Comparison of ENCODE assay signal across 17 cellular contexts in the genomic region with DNA sequence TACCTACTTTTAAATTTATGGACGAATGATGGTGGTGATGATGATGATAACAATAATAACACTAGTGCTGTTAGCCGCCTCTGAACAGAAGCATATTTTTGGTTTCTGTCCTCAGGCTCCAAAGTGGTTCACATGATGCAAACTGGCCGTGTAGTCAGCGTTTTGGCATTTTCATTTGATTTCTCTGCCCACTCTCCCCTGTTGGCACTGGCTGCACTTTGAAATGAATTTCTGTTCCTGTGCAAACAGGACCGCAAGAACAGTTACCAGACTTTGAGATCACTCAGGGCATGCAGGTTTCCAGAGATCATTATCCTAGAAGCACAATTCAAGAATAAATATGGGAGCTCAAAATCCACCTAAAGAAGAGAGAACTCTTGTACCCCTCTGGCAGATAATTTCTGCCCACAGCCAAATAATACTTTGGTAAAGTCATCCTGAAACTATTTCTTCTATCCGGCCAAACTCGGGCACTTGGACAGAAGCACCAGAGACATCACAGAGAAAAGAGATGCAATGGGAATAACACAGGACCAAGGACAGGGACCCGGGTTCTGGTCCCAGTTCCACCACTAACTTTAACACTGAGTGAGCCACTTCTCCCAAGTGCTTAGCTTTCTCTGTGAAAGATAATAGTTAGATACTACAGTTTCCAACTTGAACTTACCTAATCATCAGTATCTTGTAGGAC.
DNase-seq lines count a peak whose midpoint lies in the region; ATAC-seq, FAIRE-seq and TF ChIP-seq lines count a peak whose summit lies in the region.
"Had no signal": no experiment of that assay in that cellular context is flagged by ENCODE, and none has a peak within 500 bp of the region (broad histone marks: within the 10 kb centered on the region; RNA-seq: fewer than 3 reads in every experiment).

No MANE protein-coding gene starts in this region.

- FAIRE-seq in astrocyte (lab: Jason Lieb, UNC) (no peak), kidney (lab: Jason Lieb, UNC) (no peak)
- FAIRE-seq: islet of Langerhans had no signal

- H2AFZ ChIP-seq in astrocyte (ENCODE audit: low read depth, low read length): no peak overlapping the region

- H3K36me3 ChIP-seq in astrocyte (ENCODE audit: insufficient read depth, low read length): no peaks in the 10 kb centered on the region
- H3K36me3 ChIP-seq in kidney (ENCODE audit: control insufficient read depth in 1 of 2, insufficient read depth in 2 of 2, low read length in 2 of 2): no peaks in the 10 kb centered on the region
- H3K36me3 ChIP-seq: neutrophil had no signal

- intact Hi-C loops in activated CD8-positive, alpha-beta T cell treated with anti-CD3 and anti-CD28 coated beads for 36 hours (cut with micrococcal nuclease): no loop called here
- intact Hi-C loops in kidney (cut with DNase I): no loop called here

- H3K9me3 Mint-ChIP-seq in astrocyte (ENCODE audit: unreplicated experiment): no peaks in the 10 kb centered on the region
- H3K9me3 Mint-ChIP-seq in stimulated activated memory B cell treated with anti-CD40 and anti-IgM and Interleukin-4, amounts not matched to agents 10 μg/mL and 1 μg/mL and 100 μg/mL, for 72 hours: no peaks in the 10 kb centered on the region
- peaks cover 2% of the 10 kb centered on the region for H3K9me3 Mint-ChIP-seq in activated CD8-positive, alpha-beta T cell treated with anti-CD3 and anti-CD28 coated beads for 36 hours

- TF ChIP-seq CTCF in astrocyte (IDR thresholded peaks at IDR 0.05; ENCODE audit: insufficient read depth, low read depth, low read length): no peak
- no peak for TF ChIP-seq CTCF in foreskin keratinocyte (conservative IDR thresholded peaks at IDR 0.05)
- no peak for TF ChIP-seq CTCF in activated CD8-positive, alpha-beta T cell treated with anti-CD3 and anti-CD28 coated beads for 36 hours (IDR thresholded peaks at IDR 0.05)
- no peak for TF ChIP-seq CTCF in kidney (IDR thresholded peaks at IDR 0.05; ENCODE audit: borderline replicate concordance, extremely low read depth, insufficient read depth)

- H3K27ac Mint-ChIP-seq in astrocyte (ENCODE audit: unreplicated experiment): no peak overlapping the region
- H3K27ac Mint-ChIP-seq in stimulated activated memory B cell treated with anti-CD40 and anti-IgM and Interleukin-4, amounts not matched to agents 10 μg/mL and 1 μg/mL and 100 μg/mL, for 72 hours: no peak overlapping the region
- no peak overlapping the region for H3K27ac Mint-ChIP-seq in activated CD8-positive, alpha-beta T cell treated with anti-CD3 and anti-CD28 coated beads for 36 hours
- H3K27ac Mint-ChIP-seq: activated T-helper 1 cell treated with anti-CD3 and anti-CD28 coated beads, Interleukin-12 subunit alpha, Interleukin-12 subunit beta, Interleukin-2, Interleukin-4 antibody, amounts not matched to agents 30 ng/mL and 10 ng/mL and 1 ng/mL, durations not matched to agents 14 hours and 24 hours and 36 hours had no signal

- peaks cover 3% of the 10 kb centered on the region for H3K4me1 Mint-ChIP-seq in astrocyte (ENCODE audit: low read depth, unreplicated experiment)
- no peaks in the 10 kb centered on the region for H3K4me1 Mint-ChIP-seq in stimulated activated memory B cell treated with anti-CD40 and anti-IgM and Interleukin-4, amounts not matched to agents 10 μg/mL and 1 μg/mL and 100 μg/mL, for 72 hours
- H3K4me1 Mint-ChIP-seq in activated CD8-positive, alpha-beta T cell treated with anti-CD3 and anti-CD28 coated beads for 36 hours (ENCODE audit: low read depth): peaks cover 43% of the 10 kb centered on the region

- no peak for TF ChIP-seq RAD21 in Ishikawa (IDR thresholded peaks at IDR 0.05; ENCODE audit: low read depth)

- H3K4me2 ChIP-seq in astrocyte (ENCODE audit: low read length): no peak overlapping the region
- H3K4me2 ChIP-seq: smooth muscle cell had no signal

- no peaks in the 10 kb centered on the region for H3K9me3 ChIP-seq in astrocyte (ENCODE audit: insufficient read depth, low read depth, low read length)
- H3K9me3 ChIP-seq in kidney (ENCODE audit: control insufficient read depth in 1 of 2, low read length in 2 of 2): no peaks in the 10 kb centered on the region
- H3K9me3 ChIP-seq: neutrophil had no signal

- peak; percentile 53 for DNase-seq in AG08395 (ENCODE audit: low spot score)
- DNase-seq in astrocyte (ENCODE audit: low read depth): peak; percentile 38
- DNase-seq in foreskin keratinocyte: peak; percentile 78 to 92
- DNase-seq in activated CD8-positive, alpha-beta T cell treated with anti-CD3 and anti-CD28 coated beads for 36 hours: no peak
- DNase-seq in kidney: no peak
- DNase-seq: activated CD4-positive, alpha-beta T cell treated with anti-CD3 and anti-CD28 coated beads, Interleukin-2, amount 50 U/mL, for 1 hour; aorta; Calu3; NCI-H1092; substantia nigra had no signal

- H3K27ac ChIP-seq in astrocyte (ENCODE audit: low read depth, low read length) (no peak overlapping the region), foreskin keratinocyte (peak overlapping the region; percentile 15), kidney (ENCODE audit: low read depth in 2 of 2, low read length in 2 of 2) (no peak overlapping the region)
- H3K27ac ChIP-seq: neutrophil had no signal

- peaks cover 1% of the 10 kb centered on the region for H3K27me3 Mint-ChIP-seq in astrocyte (ENCODE audit: low read depth, unreplicated experiment)
- H3K27me3 Mint-ChIP-seq in stimulated activated memory B cell treated with anti-CD40 and anti-IgM and Interleukin-4, amounts not matched to agents 10 μg/mL and 1 μg/mL and 100 μg/mL, for 72 hours: no peaks in the 10 kb centered on the region
- no peaks in the 10 kb centered on the region for H3K27me3 Mint-ChIP-seq in activated CD8-positive, alpha-beta T cell treated with anti-CD3 and anti-CD28 coated beads for 36 hours

- no peak overlapping the region for H3K4me3 ChIP-seq in astrocyte (ENCODE audit: insufficient read depth, low read depth, low read length)
- H3K4me3 ChIP-seq in kidney (ENCODE audit: low read length in 2 of 2): no peak overlapping the region
- H3K4me3 ChIP-seq: smooth muscle cell had no signal

- H3K79me2 ChIP-seq in astrocyte (ENCODE audit: insufficient read depth, low read length): no peaks in the 10 kb centered on the region

- ATAC-seq in foreskin keratinocyte: peak; percentile 75
- no peak for ATAC-seq in stimulated activated memory B cell treated with anti-CD40 and anti-IgM and Interleukin-4, amounts not matched to agents 10 μg/mL and 1 μg/mL and 100 μg/mL, for 72 hours
- ATAC-seq in activated CD8-positive, alpha-beta T cell treated with anti-CD3 and anti-CD28 coated beads for 36 hours: no peak
- ATAC-seq in GM21526 (IDR thresholded peaks at IDR 0.05; ENCODE audit: low FRiP score, unreplicated experiment): no peak

- no peaks in the 10 kb centered on the region for H4K20me1 ChIP-seq in astrocyte (ENCODE audit: insufficient read depth, low read length)

- no peaks in the 10 kb centered on the region for H3K27me3 ChIP-seq in astrocyte (ENCODE audit: insufficient read depth, low read length)
- H3K27me3 ChIP-seq in foreskin keratinocyte: no peaks in the 10 kb centered on the region
- H3K27me3 ChIP-seq: neutrophil had no signal

- POLR2A ChIA-PET in activated CD8-positive, alpha-beta T cell treated with anti-CD3 and anti-CD28 coated beads for 36 hours (lab: Charles Lee): no interaction called here

- no peak overlapping the region for H3K4me3 Mint-ChIP-seq in astrocyte (ENCODE audit: unreplicated experiment)
- H3K4me3 Mint-ChIP-seq in stimulated activated memory B cell treated with anti-CD40 and anti-IgM and Interleukin-4, amounts not matched to agents 10 μg/mL and 1 μg/mL and 100 μg/mL, for 72 hours: no peak overlapping the region
- H3K4me3 Mint-ChIP-seq in activated CD8-positive, alpha-beta T cell treated with anti-CD3 and anti-CD28 coated beads for 36 hours: no peak overlapping the region
- H3K4me3 Mint-ChIP-seq: activated T-helper 1 cell treated with anti-CD3 and anti-CD28 coated beads, Interleukin-12 subunit alpha, Interleukin-12 subunit beta, Interleukin-2, Interleukin-4 antibody, amounts not matched to agents 30 ng/mL and 10 ng/mL and 1 ng/mL, durations not matched to agents 14 hours and 24 hours and 36 hours had no signal

- H3K4me1 ChIP-seq in astrocyte (ENCODE audit: insufficient read depth, low read length) (peaks cover 4% of the 10 kb centered on the region), foreskin keratinocyte (peaks cover 17% of the 10 kb centered on the region), kidney (ENCODE audit: control insufficient read depth in 1 of 2, insufficient read depth in 1 of 2, low read depth in 1 of 2, low read length in 2 of 2) (no peaks in the 10 kb centered on the region)

- H3K36me3 Mint-ChIP-seq in astrocyte (ENCODE audit: low read depth, unreplicated experiment): no peaks in the 10 kb centered on the region
- H3K36me3 Mint-ChIP-seq in stimulated activated memory B cell treated with anti-CD40 and anti-IgM and Interleukin-4, amounts not matched to agents 10 μg/mL and 1 μg/mL and 100 μg/mL, for 72 hours: no peaks in the 10 kb centered on the region
- no peaks in the 10 kb centered on the region for H3K36me3 Mint-ChIP-seq in activated CD8-positive, alpha-beta T cell treated with anti-CD3 and anti-CD28 coated beads for 36 hours (ENCODE audit: low read depth)

- TF ChIP-seq EP300 in Ishikawa (IDR thresholded peaks at IDR 0.05; ENCODE audit: borderline replicate concordance): no peak

- CTCF ChIA-PET in activated CD8-positive, alpha-beta T cell treated with anti-CD3 and anti-CD28 coated beads for 36 hours (lab: Charles Lee): interaction anchor here (1.4 kb wide), 1 partner anchor 111 kb away, joined by 3 read pairs; no protein-coding TSS in a partner anchor

- H3K9ac ChIP-seq in astrocyte (ENCODE audit: low read length): no peak overlapping the region
- H3K9ac ChIP-seq in kidney (ENCODE audit: low read length in 2 of 2): no peak overlapping the region

TF ChIP-seq in Ishikawa, 13 proteins besides CTCF, POLR2A, EP300 and RAD21 (continues in another document):
- no peak for TF ChIP-seq EGR1 (IDR thresholded peaks at IDR 0.05)

Comparison
In these comparisons a context has a peak if more than half of its experiments do, and no peak if none do; other contexts are left out.
1. DNase-seq: peak in AG08395 (single experiment), astrocyte (single experiment) and foreskin keratinocyte (2 of 2); none in activated CD8-positive, alpha-beta T cell treated with anti-CD3 and anti-CD28 coated beads for 36 hours (single experiment) and kidney (single experiment).